Comparison of ENCODE assay signal across 8 cellular contexts in genomic region chr13:43905435-43906031, GRCh38. TPM values are rescaled to one million over a fixed set of nuclear protein-coding genes. Genes with fewer than 3 reads are reported as not detected.
DNase-seq lines count a peak whose midpoint lies in the region; ATAC-seq, FAIRE-seq and TF ChIP-seq lines count a peak whose summit lies in the region.

No MANE protein-coding gene starts in this region.

- TF ChIP-seq POLR2A in spleen (IDR thresholded peaks at IDR 0.05) = no peak

- H3K4me3 ChIP-seq in OCI-LY7 (ENCODE audit: low read depth, low read length, poor library complexity, severe bottlenecking) (no peak overlapping the region), brain microvascular endothelial cell (ENCODE audit: low read depth, low read length) (no peak overlapping the region), iPS DF 6.9 (ENCODE audit: low read length) (no peak overlapping the region), spleen (no peak overlapping the region)

- H3K4me1 ChIP-seq in OCI-LY7 (ENCODE audit: insufficient read depth, low read length, poor library complexity, severe bottlenecking) (no peaks in the 10 kb centered on the region), iPS DF 6.9 (ENCODE audit: control insufficient read depth, insufficient read depth, low read length) (no peaks in the 10 kb centered on the region), spleen (peaks cover 0 to 7% (median 1%) of the 10 kb centered on the region in 6 donors)

- TF ChIP-seq CTCF in OCI-LY7 (conservative IDR thresholded peaks at IDR 0.05; ENCODE audit: low read length) (peak; percentile 91), brain microvascular endothelial cell (IDR thresholded peaks at IDR 0.05; ENCODE audit: low read depth, low read length, missing control alignments) (peak; percentile 52), spleen (IDR thresholded peaks at IDR 0.05 in 8 of 11, conservative IDR thresholded peaks at IDR 0.05 in 3 of 11) (peak; percentile 78 to 89 (median 85))

- H3K27me3 ChIP-seq in brain microvascular endothelial cell (replicated peaks) = no peaks in the 10 kb centered on the region
- H3K27me3 ChIP-seq in iPS DF 6.9 (ENCODE audit: control insufficient read depth, insufficient read depth, low read length) = no peaks in the 10 kb centered on the region
- H3K27me3 ChIP-seq in spleen (replicated peaks in 1 of 7) = peaks cover 0 to 6% (median 0%) of the 10 kb centered on the region in 7 donors

- no peak overlapping the region for H2AFZ ChIP-seq in OCI-LY7 (ENCODE audit: low read length)

- POLR2A ChIA-PET in OCI-LY7 (lab: Charles Lee) = interaction anchor here (0.5 to 1.0 kb wide), 2 partner anchors 26 to 209 kb away, joined by 3 to 4 read pairs; partner anchors contain the start of genes CCDC122 and LACC1

- H3K36me3 ChIP-seq in OCI-LY7 (ENCODE audit: insufficient read depth, low read length) (no peaks in the 10 kb centered on the region), brain microvascular endothelial cell (replicated peaks) (no peaks in the 10 kb centered on the region), iPS DF 6.9 (ENCODE audit: control insufficient read depth, insufficient read depth, low read length) (no peaks in the 10 kb centered on the region), spleen (no peaks in the 10 kb centered on the region)

- H3K9me2 ChIP-seq in OCI-LY7 (ENCODE audit: insufficient read depth, low read length) = no peaks in the 10 kb centered on the region

- in situ Hi-C loops in brain microvascular endothelial cell (cut with HindIII; ENCODE audit: low pct_ligation_motif_present, low sequenced_read_pairs) = loop anchor here (25.0 kb wide), 1 partner anchor 557 kb away; no protein-coding TSS in a partner anchor

- H3K27ac ChIP-seq in OCI-LY7 (ENCODE audit: low read depth, low read length, poor library complexity, severe bottlenecking) (no peak overlapping the region), brain microvascular endothelial cell (no peak overlapping the region), iPS DF 6.9 (ENCODE audit: low read length) (no peak overlapping the region), spleen (no peak overlapping the region)

- CTCF ChIA-PET in OCI-LY7 (lab: Charles Lee; ENCODE audit: unreplicated experiment) = no interaction called here

- intact Hi-C loops in OCI-LY7 (cut with micrococcal nuclease; ENCODE audit: unreplicated experiment) (loop anchor here (2.0 to 10.0 kb wide), 4 partner anchors 142 to 1067 kb away; no protein-coding TSS in a partner anchor), spleen (cut with DNase I; ENCODE audit: low total_unique reads) (loop anchor here (5.0 kb wide), 2 partner anchors 532 to 562 kb away; no protein-coding TSS in a partner anchor)

- BruUV-seq in OCI-LY7 (replicated peaks; lab: Mats Ljungman, UMichigan) = no TSS peak

- DNase-seq in NCI-H510A treated with DMSO at 0.1 percent for 48 hours (lab: John Stamatoyannopoulos, UW) (peak; percentile 9), NCI-H510A (lab: John Stamatoyannopoulos, UW) (no peak), HTR-8/SVneo (ENCODE audit: insufficient read length, low spot score) (peak; percentile 28), OCI-LY7 (ENCODE audit: low spot score) (peak; percentile 74), brain microvascular endothelial cell (peak; percentile 60), iPS DF 6.9 (ENCODE audit: low read depth, low spot score) (peak; percentile 27), spleen (no peak)

- no peaks in the 10 kb centered on the region for H3K79me2 ChIP-seq in OCI-LY7 (ENCODE audit: insufficient read depth, low read depth, low read length)

- no peaks in the 10 kb centered on the region for H3K9me3 ChIP-seq in OCI-LY7 (ENCODE audit: low read length)
- H3K9me3 ChIP-seq in iPS DF 6.9 (ENCODE audit: control insufficient read depth, insufficient read depth, low read length) = no peaks in the 10 kb centered on the region
- no peaks in the 10 kb centered on the region for H3K9me3 ChIP-seq in spleen

- ATAC-seq in HG02870 (IDR thresholded peaks at IDR 0.05; ENCODE audit: unreplicated experiment) = no peak

- no peak for FAIRE-seq in HTR-8/SVneo (lab: Jason Lieb, UNC)

- H4K20me1 ChIP-seq in OCI-LY7 (ENCODE audit: insufficient read depth, low read length) = no peaks in the 10 kb centered on the region

- no peak overlapping the region for H3K4me2 ChIP-seq in OCI-LY7 (ENCODE audit: low read length)

- WGBS in iPS DF 6.9 (ENCODE audit: insufficient coverage, insufficient read length) = no CpG with 5 or more reads among the region's 3 CpGs
- 0 to 4% (median 1%) methylated on average over 3 of the region's 3 CpGs for WGBS in spleen, 5 donors

RNA-seq across cellular contexts. Expression of gene LACC1, which starts 25.8 kb away (rescaled TPM):
- total RNA-seq in OCI-LY7 (2014; rRNA removed; shearing (Covaris generic)) = 2.9 and 3.5 TPM in 2 replicates
- total RNA-seq in OCI-LY7 (2022) (11.0 and 11.3 TPM in 2 replicates), spleen (10 to 100 TPM in 6 of 7 donors, 1 to 10 TPM in 1; 7.9 to 17.6 (median 13.2) TPM)
- polyA plus RNA-seq in spleen = 1 to 10 TPM; 3.0 to 4.3 (median 3.3) TPM

RNA-seq across cellular contexts. Expression of gene CCDC122, which starts 26.0 kb away (rescaled TPM):
- 4.0 and 4.6 TPM in 2 replicates for total RNA-seq in OCI-LY7 (2014; rRNA removed; shearing (Covaris generic))
- 19.8 and 21.6 TPM in 2 replicates for total RNA-seq in OCI-LY7 (2022)
- 10 to 100 TPM in 1 of 7 donors, 1 to 10 TPM in 6; 3.6 to 10.9 (median 7.3) TPM for total RNA-seq in spleen
- 1 to 10 TPM; 3.6 to 8.1 (median 5.5) TPM for polyA plus RNA-seq in spleen

Comparison
In these comparisons a context has a peak if more than half of its experiments do, and no peak if none do; other contexts are left out.
1. DNase-seq: peak in NCI-H510A treated with DMSO at 0.1 percent for 48 hours (single experiment), HTR-8/SVneo (single experiment), OCI-LY7 (single experiment), brain microvascular endothelial cell (single experiment) and iPS DF 6.9 (single experiment); none in NCI-H510A (single experiment) and spleen (single experiment).
2. Peak in every context shown above with its lines, with median percentiles within 50 percentile points of each other: CTCF ChIP-seq.